In the genomic region with DNA sequence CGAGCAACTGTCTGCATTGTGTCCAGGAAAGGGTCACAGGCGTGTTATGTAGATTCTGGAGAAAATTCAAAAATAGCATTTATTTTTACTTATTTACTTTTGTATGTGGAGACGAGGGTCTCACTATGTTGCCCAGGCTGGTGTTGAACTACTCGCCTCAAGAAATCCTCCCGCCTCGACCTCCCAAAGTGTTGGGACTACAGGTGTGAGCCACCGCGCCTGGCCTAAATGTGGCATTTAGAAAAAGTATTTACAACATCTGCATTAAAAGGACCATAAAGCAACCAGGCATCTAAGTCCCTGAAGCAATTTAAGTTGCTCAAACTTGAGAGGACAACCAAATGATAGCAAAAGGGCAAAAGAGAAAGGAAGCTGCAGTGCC, we compare ENCODE assay signal across 1 cellular context.
TF ChIP-seq lines count a peak whose summit lies in the region.

No MANE protein-coding gene starts in this region.

TF ChIP-seq in endothelial cell of umbilical vein, 7 proteins besides CTCF, POLR2A, EP300 and RAD21:
- TF ChIP-seq POLR2AphosphoS5 (IDR thresholded peaks at IDR 0.05; ENCODE audit: insufficient read depth, low read depth, low read length) (no peak), GATA2 (IDR thresholded peaks at IDR 0.05; ENCODE audit: insufficient read depth, insufficient read length, low read depth, low read length) (no peak), EZH2 (IDR thresholded peaks at IDR 0.05; ENCODE audit: borderline replicate concordance, low read depth, low read length, severe bottlenecking) (no peak), JUN (IDR thresholded peaks at IDR 0.05; ENCODE audit: borderline replicate concordance, insufficient read depth, insufficient read length, low read depth) (no peak), FOS (IDR thresholded peaks at IDR 0.05; ENCODE audit: borderline replicate concordance, insufficient read depth, low read length) (no peak), MYC (IDR thresholded peaks at IDR 0.05; ENCODE audit: low read depth, low read length) (no peak)
- TF ChIP-seq, protein P1, sequence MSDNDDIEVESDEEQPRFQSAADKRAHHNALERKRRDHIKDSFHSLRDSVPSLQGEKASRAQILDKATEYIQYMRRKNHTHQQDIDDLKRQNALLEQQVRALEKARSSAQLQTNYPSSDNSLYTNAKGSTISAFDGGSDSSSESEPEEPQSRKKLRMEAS (IDR thresholded peaks at IDR 0.05; ENCODE audit: insufficient read depth, insufficient read length), result no peak
